Comparison of ENCODE assay signal across 8 cellular contexts in the genomic region with DNA sequence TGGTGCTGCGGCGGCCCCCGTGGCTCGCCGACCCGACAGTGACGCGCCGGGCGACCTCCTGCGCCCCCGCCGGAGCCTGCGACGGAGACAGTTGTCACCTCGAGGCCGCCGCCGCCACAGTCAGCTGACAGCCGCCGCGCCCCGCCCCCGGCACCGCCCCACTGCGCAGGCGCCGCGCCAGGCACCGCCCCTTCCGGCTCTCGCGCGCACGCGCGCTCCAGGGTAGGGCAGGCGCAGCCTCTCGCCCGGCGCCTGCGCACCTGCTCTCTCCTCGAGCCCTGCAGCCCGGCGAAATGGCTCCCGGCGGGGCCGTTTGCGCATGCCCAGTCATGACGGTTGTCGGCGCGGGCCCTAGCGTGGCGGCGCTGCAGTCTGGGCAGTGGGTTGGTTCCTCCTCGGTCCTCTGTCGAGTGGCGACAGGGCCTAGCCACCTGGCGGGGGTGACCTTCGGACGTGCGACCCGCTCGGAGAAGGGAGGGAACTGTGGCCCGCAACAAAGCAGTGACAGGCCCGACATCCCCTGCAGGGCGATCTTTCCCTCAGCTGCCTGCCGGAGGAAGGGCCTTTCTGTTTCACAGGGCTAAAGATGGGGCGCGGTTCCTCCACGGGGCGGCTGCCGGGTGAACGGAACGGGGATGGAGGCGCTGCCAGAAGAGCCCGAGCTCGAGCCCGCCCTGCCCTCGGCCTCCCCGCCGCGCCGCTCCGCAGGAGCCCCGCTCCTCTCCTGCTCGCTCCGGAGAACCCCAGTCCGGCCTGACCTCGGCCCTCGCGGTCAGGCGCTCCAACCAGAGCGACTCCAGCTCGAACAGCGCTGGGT. TPM values are rescaled to one million over a fixed set of nuclear protein-coding genes. Genes with fewer than 3 reads are reported as not detected.
DNase-seq lines count a peak whose midpoint lies in the region; ATAC-seq and TF ChIP-seq lines count a peak whose summit lies in the region.

A gene (minus strand): TSS at position 135 of the 817 bp plus-strand sequence. CDS start 134 bp downstream, at position 1.

- H3K4me3 ChIP-seq in left lung = peak within 1 kb of the TSS; percentile 76 to 90

- H3K9me3 ChIP-seq in left lung = peaks cover 0 to 8% of the 10 kb centered on the region in 2 donors

- H3K4me1 Mint-ChIP-seq in dendritic cell treated with granulocyte-macrophage colony-stimulating factor and Interleukin-4, amounts not matched to agents 40 ng/mL and 50 ng/mL, for 4 days (ENCODE audit: low read depth) = peaks cover 55% of the 10 kb centered on the region

- peaks cover 0 to 16% of the 10 kb centered on the region in 2 donors for H3K36me3 ChIP-seq in left lung

- H3K27me3 Mint-ChIP-seq in dendritic cell treated with granulocyte-macrophage colony-stimulating factor and Interleukin-4, amounts not matched to agents 40 ng/mL and 50 ng/mL, for 4 days = no peaks in the 10 kb centered on the region

- H3K36me3 Mint-ChIP-seq in dendritic cell treated with granulocyte-macrophage colony-stimulating factor and Interleukin-4, amounts not matched to agents 40 ng/mL and 50 ng/mL, for 4 days (ENCODE audit: low read depth) = peaks cover 40% of the 10 kb centered on the region

- H3K9me3 Mint-ChIP-seq in dendritic cell treated with granulocyte-macrophage colony-stimulating factor and Interleukin-4, amounts not matched to agents 40 ng/mL and 50 ng/mL, for 4 days = peaks cover 18% of the 10 kb centered on the region

- TF ChIP-seq CTCF in C4-2B (conservative IDR thresholded peaks at IDR 0.05) (no peak; the same call in 1 of the 2 replicates), left lung (IDR thresholded peaks at IDR 0.05) (no peak)

- H3K27ac Mint-ChIP-seq in dendritic cell treated with granulocyte-macrophage colony-stimulating factor and Interleukin-4, amounts not matched to agents 40 ng/mL and 50 ng/mL, for 4 days = peak within 1 kb of the TSS; percentile 90

- intact Hi-C loops in dendritic cell treated with granulocyte-macrophage colony-stimulating factor and Interleukin-4, amounts not matched to agents 40 ng/mL and 50 ng/mL, for 4 days (cut with micrococcal nuclease) = loop anchor here (1.0 kb wide), 1 partner anchor 27 kb away; no protein-coding TSS in a partner anchor
- intact Hi-C loops in left lung (cut with DNase I) = no loop called here

- DNase-seq in NCI-H526 treated with DMSO at 0.1 percent for 48 hours (lab: John Stamatoyannopoulos, UW) (peak; percentile 85), left lung (peak; percentile 97 to 100)
- DNase-seq in activated CD4-positive, alpha-beta T cell treated with anti-CD3 and anti-CD28 coated beads, Interleukin-2, amount 50 U/mL, for 1 hour = peak; percentile 98
- DNase-seq in stimulated activated CD4-positive, alpha-beta T cell treated with anti-CD3 and anti-CD28 coated beads, Interleukin-2, amount 100 ng/mL, for 4 hours (ENCODE audit: low read depth) = peak; percentile 97

- no peaks in the 10 kb centered on the region for H3K27me3 ChIP-seq in left lung

- H3K27ac ChIP-seq in C4-2B = peak within 1 kb of the TSS; percentile 98
- peak within 1 kb of the TSS; percentile 91 to 95 for H3K27ac ChIP-seq in left lung

- H3K4me3 Mint-ChIP-seq in dendritic cell treated with granulocyte-macrophage colony-stimulating factor and Interleukin-4, amounts not matched to agents 40 ng/mL and 50 ng/mL, for 4 days = peak within 1 kb of the TSS; percentile 90

- H3K4me1 ChIP-seq in left lung = peaks cover 9 to 53% of the 10 kb centered on the region in 2 donors

- peak; percentile 69 for ATAC-seq in GM19328 (IDR thresholded peaks at IDR 0.05; ENCODE audit: unreplicated experiment)
- peak; percentile 59 for ATAC-seq in HG03469 (IDR thresholded peaks at IDR 0.05; ENCODE audit: unreplicated experiment)
- peak; percentile 94 for ATAC-seq in left lung

RNA-seq across cellular contexts. Expression of the gene that starts here (rescaled TPM):
- total RNA-seq in left lung = 10 to 100 TPM; 54.7 to 63.5 TPM

Comparison
In these comparisons a context has a peak if more than half of its experiments do, and no peak if none do; other contexts are left out.
1. Peak in every context shown above with its lines: DNase-seq, ATAC-seq, H3K4me3 ChIP-seq and H3K27ac ChIP-seq.